Comparison of ENCODE assay signal across 8 cellular contexts in genomic region chr1:9235560-9235959, GRCh38. TPM values are rescaled to one million over a fixed set of nuclear protein-coding genes. Genes with fewer than 3 reads are reported as not detected.
DNase-seq lines count a peak whose midpoint lies in the region; ATAC-seq and TF ChIP-seq lines count a peak whose summit lies in the region.

No MANE protein-coding gene starts in this region.

- peak overlapping the region; percentile 84 to 91 (median 86) for H3K4me3 Mint-ChIP-seq in CD4-positive, alpha-beta memory T cell
- H3K4me3 Mint-ChIP-seq in osteocyte (ENCODE audit: unreplicated experiment), result peak overlapping the region; percentile 86

- H3K27ac ChIP-seq in CD4-positive, alpha-beta memory T cell (ENCODE audit: low read depth, low read length), result peak overlapping the region; percentile 79
- H3K27ac ChIP-seq in OCI-LY7 (ENCODE audit: low read depth, low read length, poor library complexity, severe bottlenecking) (peak overlapping the region; percentile 60), epithelial cell of prostate (peak overlapping the region; percentile 80)

- H3K36me3 Mint-ChIP-seq in CD4-positive, alpha-beta memory T cell, result peaks cover 0 to 8% of the 10 kb centered on the region in 2 donors
- H3K36me3 Mint-ChIP-seq in osteocyte (ENCODE audit: unreplicated experiment), result peaks cover 7% of the 10 kb centered on the region

- TF ChIP-seq CTCF in OCI-LY7 (conservative IDR thresholded peaks at IDR 0.05; ENCODE audit: low read length) (no peak), osteocyte (IDR thresholded peaks at IDR 0.05) (no peak)

- H3K9me3 ChIP-seq in CD4-positive, alpha-beta memory T cell (ENCODE audit: control insufficient read depth in 1 of 2, low read length in 2 of 2), result no peaks in the 10 kb centered on the region
- H3K9me3 ChIP-seq in OCI-LY7 (ENCODE audit: low read length), result no peaks in the 10 kb centered on the region

- no peaks in the 10 kb centered on the region for H3K9me3 Mint-ChIP-seq in CD4-positive, alpha-beta memory T cell
- no peaks in the 10 kb centered on the region for H3K9me3 Mint-ChIP-seq in osteocyte (ENCODE audit: unreplicated experiment)

- POLR2A ChIA-PET in CD4-positive, alpha-beta memory T cell (lab: Charles Lee; ENCODE audit: partially characterized antibody), result interaction anchor here (0.7 to 1.7 kb wide), 4 partner anchors 9 to 191 kb away, joined by 3 to 14 read pairs (median 4); partner anchors contain the start of gene GPR157
- POLR2A ChIA-PET in OCI-LY7 (lab: Charles Lee), result interaction anchor here (0.6 to 1.0 kb wide), 2 partner anchors 9 to 158 kb away, joined by 3 to 5 read pairs; no protein-coding TSS in a partner anchor

- BruUV-seq in OCI-LY7 (replicated peaks; lab: Mats Ljungman, UMichigan), result TSS peak; percentile 66

- H3K4me2 ChIP-seq in OCI-LY7 (ENCODE audit: low read length), result peak overlapping the region; percentile 78

- DNase-seq in CD4-positive, alpha-beta memory T cell, result no peak
- DNase-seq in OCI-LY7 (ENCODE audit: low spot score) (no peak), epithelial cell of prostate (ENCODE audit: low read depth, low spot score) (no peak), osteocyte (ENCODE audit: extremely low spot score, unreplicated experiment) (no peak), GF-D8 (lab: John Stamatoyannopoulos, UW) (no peak), HPDE6-E6E7 (ENCODE audit: extremely low spot score) (no peak)

- no peaks in the 10 kb centered on the region for H3K27me3 ChIP-seq in CD4-positive, alpha-beta memory T cell (ENCODE audit: insufficient read depth, low read length)

- H3K27me3 Mint-ChIP-seq in CD4-positive, alpha-beta memory T cell, result no peaks in the 10 kb centered on the region
- no peaks in the 10 kb centered on the region for H3K27me3 Mint-ChIP-seq in osteocyte (ENCODE audit: unreplicated experiment)

- ATAC-seq in HG02840 (IDR thresholded peaks at IDR 0.05; ENCODE audit: low FRiP score, unreplicated experiment) (no peak), HG03432 (IDR thresholded peaks at IDR 0.05; ENCODE audit: unreplicated experiment) (no peak)

- peak overlapping the region in 1 of 2 donors; percentile 68 for H3K4me3 ChIP-seq in CD4-positive, alpha-beta memory T cell (ENCODE audit: low read length in 2 of 2)
- H3K4me3 ChIP-seq in OCI-LY7 (ENCODE audit: low read depth, low read length, poor library complexity, severe bottlenecking), result peak overlapping the region; percentile 84

- peaks cover 8% of the 10 kb centered on the region; the same call in 1 of the 2 replicates for H3K79me2 ChIP-seq in OCI-LY7 (ENCODE audit: insufficient read depth, low read depth, low read length)

- H3K4me1 ChIP-seq in CD4-positive, alpha-beta memory T cell (ENCODE audit: insufficient read depth, low read length), result peaks cover 43% of the 10 kb centered on the region
- peaks cover 41% of the 10 kb centered on the region for H3K4me1 ChIP-seq in OCI-LY7 (ENCODE audit: insufficient read depth, low read length, poor library complexity, severe bottlenecking)

- H3K9me2 ChIP-seq in OCI-LY7 (ENCODE audit: insufficient read depth, low read length), result no peaks in the 10 kb centered on the region

- H3K36me3 ChIP-seq in CD4-positive, alpha-beta memory T cell (ENCODE audit: insufficient read depth, low read length), result no peaks in the 10 kb centered on the region
- H3K36me3 ChIP-seq in OCI-LY7 (ENCODE audit: insufficient read depth, low read length), result no peaks in the 10 kb centered on the region

- H4K20me1 ChIP-seq in OCI-LY7 (ENCODE audit: insufficient read depth, low read length), result no peaks in the 10 kb centered on the region

- CTCF ChIA-PET in CD4-positive, alpha-beta memory T cell (lab: Charles Lee; ENCODE audit: partially characterized antibody), result interaction anchor here (0.6 to 1.0 kb wide), 2 partner anchors 8 to 93 kb away, joined by 3 read pairs; no protein-coding TSS in a partner anchor
- CTCF ChIA-PET in OCI-LY7 (lab: Charles Lee; ENCODE audit: unreplicated experiment), result interaction anchor here (0.8 kb wide), 1 partner anchor 15 kb away, joined by 3 read pairs; no protein-coding TSS in a partner anchor

- peak overlapping the region; percentile 81 to 95 (median 91) for H3K27ac Mint-ChIP-seq in CD4-positive, alpha-beta memory T cell
- H3K27ac Mint-ChIP-seq in osteocyte (ENCODE audit: unreplicated experiment), result peak overlapping the region; percentile 85

- intact Hi-C loops in CD4-positive, alpha-beta memory T cell (cut with micrococcal nuclease), result no loop called here
- intact Hi-C loops in OCI-LY7 (cut with micrococcal nuclease; ENCODE audit: unreplicated experiment), result no loop called here

- H2AFZ ChIP-seq in OCI-LY7 (ENCODE audit: low read length), result peak overlapping the region; percentile 82; the same call in 1 of the 2 replicates

- peaks cover 32 to 60% (median 44%) of the 10 kb centered on the region in 4 donors for H3K4me1 Mint-ChIP-seq in CD4-positive, alpha-beta memory T cell
- peaks cover 39% of the 10 kb centered on the region for H3K4me1 Mint-ChIP-seq in osteocyte (ENCODE audit: unreplicated experiment)

RNA-seq across cellular contexts. Expression of gene H6PD, which starts 1.0 kb away (rescaled TPM):
- 10 to 100 TPM; 17.3 to 18.8 TPM for total RNA-seq in CD4-positive, alpha-beta memory T cell
- 10 to 100 TPM in 1 of 2 donors, 1 to 10 TPM in 1; 5.5 to 14.0 TPM for polyA plus RNA-seq in CD4-positive, alpha-beta memory T cell
- total RNA-seq in OCI-LY7 (2014; rRNA removed; shearing (Covaris generic)), result 8.2 and 8.5 TPM in 2 replicates
- total RNA-seq in OCI-LY7 (2022), result 22.1 TPM in 2 replicates
- total RNA-seq in osteocyte, result 48.4 and 52.4 TPM in 2 replicates

RNA-seq across cellular contexts. Expression of gene SPSB1, which starts 57.1 kb away (rescaled TPM):
- 1 to 10 TPM; 3.3 to 4.1 TPM for total RNA-seq in CD4-positive, alpha-beta memory T cell
- polyA plus RNA-seq in CD4-positive, alpha-beta memory T cell, result 1 to 10 TPM; 2.8 to 4.5 TPM
- 14.0 and 17.9 TPM in 2 replicates for total RNA-seq in OCI-LY7 (2014; rRNA removed; shearing (Covaris generic))
- total RNA-seq in OCI-LY7 (2022), result 1.1 and 1.2 TPM in 2 replicates
- 52.8 and 63.2 TPM in 2 replicates for total RNA-seq in osteocyte
